Comparison of ENCODE assay signal across 9 cellular contexts in genomic region chr7:152145853-152146466, GRCh38.
DNase-seq lines count a peak whose midpoint lies in the region; ATAC-seq, FAIRE-seq and TF ChIP-seq lines count a peak whose summit lies in the region.
"Had no signal": no experiment of that assay in that cellular context is flagged by ENCODE, and none has a peak within 500 bp of the region (broad histone marks: within the 10 kb centered on the region; RNA-seq: fewer than 3 reads in every experiment).

No MANE protein-coding gene starts in this region.

- peaks cover 23% of the 10 kb centered on the region for H3K36me3 ChIP-seq in CD8-positive, alpha-beta T cell (ENCODE audit: insufficient read depth, low read length)
- H3K36me3 ChIP-seq in OCI-LY1 (ENCODE audit: insufficient read depth, low read length) (peaks cover 98% of the 10 kb centered on the region), thyroid gland (peaks cover 43 to 68% of the 10 kb centered on the region in 2 donors)

- no peaks in the 10 kb centered on the region for H3K27me3 ChIP-seq in CD8-positive, alpha-beta T cell (ENCODE audit: insufficient read depth, low read length)
- H3K27me3 ChIP-seq in OCI-LY1 (ENCODE audit: insufficient read depth, low read length) (no peaks in the 10 kb centered on the region), thyroid gland (no peaks in the 10 kb centered on the region)

- H3K36me3 Mint-ChIP-seq in CD8-positive, alpha-beta T cell = peaks cover 74% of the 10 kb centered on the region

- H2AFZ ChIP-seq in OCI-LY1 (ENCODE audit: low read length) = no peak overlapping the region

- peaks cover 47% of the 10 kb centered on the region for H3K4me1 ChIP-seq in CD8-positive, alpha-beta T cell (ENCODE audit: insufficient read depth, low read length)
- H3K4me1 ChIP-seq in OCI-LY1 (ENCODE audit: insufficient read depth, low read length, severe bottlenecking) = no peaks in the 10 kb centered on the region
- H3K4me1 ChIP-seq in thyroid gland = peaks cover 0 to 7% of the 10 kb centered on the region in 2 donors

- POLR2A ChIA-PET in CD8-positive, alpha-beta T cell (lab: Charles Lee) = interaction anchor here (0.6 to 1.0 kb wide), 2 partner anchors 57 to 201 kb away, joined by 3 read pairs; no protein-coding TSS in a partner anchor

- no peak overlapping the region for H3K4me3 Mint-ChIP-seq in CD8-positive, alpha-beta T cell

- H3F3A ChIP-seq in OCI-LY1 (ENCODE audit: insufficient read depth, low read length) = no peaks in the 10 kb centered on the region

- peak; percentile 33 for FAIRE-seq in GM19239 (lab: Jason Lieb, UNC)
- FAIRE-seq: TTC549 had no signal

- H3K9me3 Mint-ChIP-seq in CD8-positive, alpha-beta T cell = no peaks in the 10 kb centered on the region

- no peak overlapping the region for H3K27ac ChIP-seq in CD8-positive, alpha-beta T cell (ENCODE audit: low read depth, low read length)
- H3K27ac ChIP-seq in OCI-LY1 (ENCODE audit: low read depth, low read length, poor library complexity, severe bottlenecking) = no peak overlapping the region
- no peak overlapping the region for H3K27ac ChIP-seq in thyroid gland

- H4K20me1 ChIP-seq in OCI-LY1 (ENCODE audit: insufficient read depth, low read length) = no peaks in the 10 kb centered on the region

- peak in 5 of 7 experiments; percentile 11 to 64 (median 40) for DNase-seq in CD8-positive, alpha-beta T cell
- DNase-seq in GM19239 (ENCODE audit: insufficient read length, low spot score) (no peak), brain pericyte (ENCODE audit: low read depth, low spot score) (peak; percentile 16), iris pigment epithelial cell (ENCODE audit: low read depth) (peak; percentile 51), thyroid gland (peak; percentile 26 to 27), islet precursor cell (no peak)

- no peaks in the 10 kb centered on the region for H3K9me3 ChIP-seq in CD8-positive, alpha-beta T cell (ENCODE audit: low read length)
- H3K9me3 ChIP-seq in OCI-LY1 (ENCODE audit: low read length) = no peaks in the 10 kb centered on the region
- no peaks in the 10 kb centered on the region for H3K9me3 ChIP-seq in thyroid gland

- peak; percentile 46 for ATAC-seq in CD8-positive, alpha-beta T cell
- no peak for ATAC-seq in HG02623 (IDR thresholded peaks at IDR 0.05; ENCODE audit: unreplicated experiment)

- H3K9ac ChIP-seq in OCI-LY1 (ENCODE audit: low read length) = no peak overlapping the region

- no peaks in the 10 kb centered on the region for H3K79me2 ChIP-seq in OCI-LY1 (ENCODE audit: insufficient read depth, low read length)

- CTCF ChIA-PET in CD8-positive, alpha-beta T cell (lab: Charles Lee) = interaction anchor here (0.6 to 2.2 kb wide), 9 partner anchors 12 to 367 kb away, joined by 3 to 6 read pairs (median 3); no protein-coding TSS in a partner anchor

- H3K27ac Mint-ChIP-seq in CD8-positive, alpha-beta T cell = peak overlapping the region; percentile 91

- peak; percentile 53 for TF ChIP-seq CTCF in CD8-positive, alpha-beta T cell (IDR thresholded peaks at IDR 0.05)
- TF ChIP-seq CTCF in OCI-LY1 (IDR thresholded peaks at IDR 0.05; ENCODE audit: low read length) (peak; percentile 63; the same call in 1 of the 2 replicates), thyroid gland (IDR thresholded peaks at IDR 0.05) (peak in 4 of 6 experiments; percentile 36 to 56 (median 44))

- no peak overlapping the region for H3K4me2 ChIP-seq in OCI-LY1 (ENCODE audit: low read length)

- H3K4me3 ChIP-seq in CD8-positive, alpha-beta T cell (ENCODE audit: low read depth, low read length) = no peak overlapping the region
- H3K4me3 ChIP-seq in OCI-LY1 (ENCODE audit: low read depth, low read length, poor library complexity, severe bottlenecking) (no peak overlapping the region), thyroid gland (replicated peaks in 1 of 3) (no peak overlapping the region)

- WGBS in thyroid gland, 2 donors = 78 to 79% methylated on average over 4 of the region's 4 CpGs

- intact Hi-C loops in CD8-positive, alpha-beta T cell (cut with DNase I, micrococcal nuclease) = loop anchor here (1.0 to 10.0 kb wide), 9 partner anchors 119 to 581 kb away; partner anchors contain the start of genes GALNT11 (in 2 of the 2) and PRKAG2 (in 2 of the 2)
- intact Hi-C loops in thyroid gland (cut with DNase I) = no loop called here

- no peak for TF ChIP-seq POLR2A in thyroid gland (IDR thresholded peaks at IDR 0.05)

- H3K4me1 Mint-ChIP-seq in CD8-positive, alpha-beta T cell (ENCODE audit: low read depth) = peaks cover 46% of the 10 kb centered on the region

- no peaks in the 10 kb centered on the region for H3K9me2 ChIP-seq in OCI-LY1 (ENCODE audit: low read depth, low read length)

- H3K27me3 Mint-ChIP-seq in CD8-positive, alpha-beta T cell (ENCODE audit: low read depth) = no peaks in the 10 kb centered on the region

Comparison
In these comparisons a context has a peak if more than half of its experiments do, and no peak if none do; other contexts are left out.
1. DNase-seq: peak in CD8-positive, alpha-beta T cell (5 of 7), brain pericyte (single experiment), iris pigment epithelial cell (single experiment) and thyroid gland (2 of 2); none in GM19239 (single experiment) and islet precursor cell (single experiment).
2. Peak in every context shown above with its lines, with median percentiles within 50 percentile points of each other: CTCF ChIP-seq.